In genomic region chr2:178860551-178860950, GRCh38 we compare ENCODE assay signal across 17 cellular contexts. TPM values are rescaled to one million over a fixed set of nuclear protein-coding genes. Genes with fewer than 3 reads are reported as not detected.
A peak's percentile ranks its signal among the peaks of the same experiment; 100 is the strongest.
DNase-seq lines count a peak whose midpoint lies in the region; ATAC-seq and TF ChIP-seq lines count a peak whose summit lies in the region.
"Had no signal": no experiment of that assay in that cellular context is flagged by ENCODE, and none has a peak within 500 bp of the region (broad histone marks: within the 10 kb centered on the region; RNA-seq: fewer than 3 reads in every experiment).

No MANE protein-coding gene starts in this region.

- ATAC-seq in body of pancreas = no peak
- no peak for ATAC-seq in GM18505 (IDR thresholded peaks at IDR 0.05; ENCODE audit: unreplicated experiment)
- no peak for ATAC-seq in HG02870 (IDR thresholded peaks at IDR 0.05; ENCODE audit: unreplicated experiment)

- no peaks in the 10 kb centered on the region for H3K27me3 ChIP-seq in body of pancreas
- no peaks in the 10 kb centered on the region for H3K27me3 ChIP-seq in osteoblast (ENCODE audit: insufficient read depth, low read length)

- H3K36me3 ChIP-seq in body of pancreas (replicated peaks in 1 of 2; ENCODE audit: insufficient read depth in 1 of 2, low read depth in 2 of 2) = no peaks in the 10 kb centered on the region
- no peaks in the 10 kb centered on the region for H3K36me3 ChIP-seq in osteoblast (ENCODE audit: insufficient read depth, low read length)

- DNase-seq in ELR (ENCODE audit: low read depth) = peak; percentile 50
- DNase-seq in body of pancreas = peak; percentile 40 to 68 (median 57)
- peak; percentile 60 for DNase-seq in globus pallidus (ENCODE audit: low spot score)
- no peak for DNase-seq in osteoblast (ENCODE audit: insufficient read length, low spot score, missing footprints)
- DNase-seq in NCI-H128 (lab: John Stamatoyannopoulos, UW; ENCODE audit: unreplicated experiment) = no peak
- DNase-seq in NK-92 (lab: John Stamatoyannopoulos, UW; ENCODE audit: unreplicated experiment) = no peak
- DNase-seq: activated naive CD4-positive, alpha-beta T cell treated with anti-CD3 and anti-CD28 coated beads, Interleukin-2, amount 50 U/mL, for 16 hours; DMS153; IMR-90; NCI-H1092; NCI-H510A; occipital lobe; OCI-M1 had no signal

- H3K4me1 ChIP-seq in body of pancreas = peaks cover 17% of the 10 kb centered on the region
- peaks cover 24% of the 10 kb centered on the region for H3K4me1 ChIP-seq in osteoblast (ENCODE audit: insufficient read depth, low read length)

- WGBS in body of pancreas, 2 donors = 44 to 52% methylated on average over 3 of the region's 3 CpGs

- TF ChIP-seq POLR2A in body of pancreas (IDR thresholded peaks at IDR 0.05) = no peak
- no peak for TF ChIP-seq POLR2A in GM18505 (IDR thresholded peaks at IDR 0.05; ENCODE audit: borderline replicate concordance, extremely low read depth, insufficient read depth, insufficient read length)

- H3K4me2 ChIP-seq in osteoblast (ENCODE audit: insufficient read depth, low read length) = no peak overlapping the region
- H3K4me2 ChIP-seq: smooth muscle cell had no signal

- no peaks in the 10 kb centered on the region for H4K20me1 ChIP-seq in osteoblast (ENCODE audit: insufficient read depth, low read length)

- H3K79me2 ChIP-seq in osteoblast (ENCODE audit: insufficient read depth, low read length) = no peaks in the 10 kb centered on the region

- H3K9me3 ChIP-seq in body of pancreas (no peaks in the 10 kb centered on the region), osteoblast (ENCODE audit: low read depth, low read length) (no peaks in the 10 kb centered on the region)

- intact Hi-C loops in body of pancreas (cut with DNase I) = no loop called here

- H3K4me3 ChIP-seq in body of pancreas = no peak overlapping the region
- H3K4me3 ChIP-seq in osteoblast (ENCODE audit: insufficient read depth, low read length) = no peak overlapping the region
- H3K4me3 ChIP-seq: smooth muscle cell had no signal

- no peak overlapping the region for H3K27ac ChIP-seq in body of pancreas
- no peak overlapping the region for H3K27ac ChIP-seq in osteoblast (ENCODE audit: low read depth, low read length)
- H3K27ac ChIP-seq: VCaP had no signal

- TF ChIP-seq CTCF in body of pancreas (IDR thresholded peaks at IDR 0.05) = peak in 4 of 7 experiments; percentile 15 to 38 (median 22)
- peak; percentile 29 for TF ChIP-seq CTCF in osteoblast (IDR thresholded peaks at IDR 0.05; ENCODE audit: extremely low read depth, low read depth, low read length)

- H2AFZ ChIP-seq in osteoblast (ENCODE audit: low read length) = no peak overlapping the region

RNA-seq across cellular contexts. Expression of gene TTN, which starts 53.3 kb away (rescaled TPM):
- total RNA-seq in body of pancreas = 10 to 100 TPM; 26.5 to 94.6 TPM
- total RNA-seq in osteoblast = under 0.01 TPM in 2 replicates
- total RNA-seq: smooth muscle cell had no signal

Comparison
In these comparisons a context has a peak if more than half of its experiments do, and no peak if none do; other contexts are left out.
1. DNase-seq: peak in ELR (single experiment), body of pancreas (4 of 4) and globus pallidus (single experiment); none in osteoblast (single experiment), NCI-H128 (single experiment) and NK-92 (single experiment).
2. RNA of gene TTN, which starts 53.3 kb away (total RNA-seq): 26.5 to 94.6 TPM in body of pancreas; under 0.01 TPM in osteoblast; every median in the first group is over 10 times any median in the second.